1 cellular context compared by ENCODE assay signal in the genomic region with DNA sequence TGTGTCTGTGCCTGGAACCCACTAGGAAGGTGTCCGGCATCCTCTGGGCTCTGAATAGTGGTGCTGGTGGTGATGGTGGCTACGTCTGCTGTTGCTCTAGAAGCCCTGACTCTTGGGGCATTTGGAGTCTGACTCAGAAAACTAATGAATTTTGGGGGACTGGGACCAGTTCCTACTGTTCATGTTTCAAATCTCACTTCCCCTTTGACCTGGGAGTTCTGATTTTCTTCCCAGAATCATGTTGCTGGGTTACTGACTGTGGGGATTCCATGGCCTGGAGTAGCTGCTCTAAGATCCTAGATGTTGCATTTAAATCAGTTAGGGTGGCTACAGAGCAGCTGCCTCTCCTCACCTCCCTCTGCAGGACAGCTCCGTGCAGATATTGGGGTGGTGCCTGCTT.
A peak's percentile ranks its signal among the peaks of the same experiment; 100 is the strongest.
TF ChIP-seq lines count a peak whose summit lies in the region.

No MANE protein-coding gene starts in this region.

TF ChIP-seq in GM12878, 131 proteins besides CTCF, POLR2A, EP300 and RAD21:
- TF ChIP-seq SPI1 (IDR thresholded peaks at IDR 0.05; ENCODE audit: borderline replicate concordance, insufficient read depth, low read depth, low read length) (peak; percentile 89), DPF2 (IDR thresholded peaks at IDR 0.05) (peak; percentile 41), SRF (IDR thresholded peaks at IDR 0.05; ENCODE audit: low read depth in 2 of 2, low read length in 2 of 2) (0 out of 4 replicates have a peak, but pooled peaks of 1 of the 2 experiments have one; percentile 39), IKZF1 (conservative IDR thresholded peaks at IDR 0.05) (peak; percentile 66; the same call in 1 of the 2 replicates), IKZF2 (IDR thresholded peaks at IDR 0.05) (peak; percentile 61 to 70; a peak in 3 of 4 replicates), MEF2A (IDR thresholded peaks at IDR 0.05; ENCODE audit: insufficient read depth, low read depth, low read length) (no peak), ETV6 (conservative IDR thresholded peaks at IDR 0.05 in 1 of 2, IDR thresholded peaks at IDR 0.05 in 1 of 2; ENCODE audit: borderline replicate concordance in 1 of 2, low read depth in 1 of 2) (no peak), MYB (IDR thresholded peaks at IDR 0.05; ENCODE audit: borderline replicate concordance, low read depth, low read length) (no peak), EED (IDR thresholded peaks at IDR 0.05; ENCODE audit: low read depth) (peak; percentile 43; the same call in 1 of the 2 replicates), RUNX3 (IDR thresholded peaks at IDR 0.05; ENCODE audit: low read length) (peak; percentile 16; the same call in 1 of the 2 replicates), NR2F1 (conservative IDR thresholded peaks at IDR 0.05) (peak; percentile 41; the same call in 1 of the 2 replicates), MTA2 (IDR thresholded peaks at IDR 0.05; ENCODE audit: low read depth) (0 out of 2 replicates have a peak, but pooled peaks have one; percentile 24)
- TF ChIP-seq, protein P1, sequence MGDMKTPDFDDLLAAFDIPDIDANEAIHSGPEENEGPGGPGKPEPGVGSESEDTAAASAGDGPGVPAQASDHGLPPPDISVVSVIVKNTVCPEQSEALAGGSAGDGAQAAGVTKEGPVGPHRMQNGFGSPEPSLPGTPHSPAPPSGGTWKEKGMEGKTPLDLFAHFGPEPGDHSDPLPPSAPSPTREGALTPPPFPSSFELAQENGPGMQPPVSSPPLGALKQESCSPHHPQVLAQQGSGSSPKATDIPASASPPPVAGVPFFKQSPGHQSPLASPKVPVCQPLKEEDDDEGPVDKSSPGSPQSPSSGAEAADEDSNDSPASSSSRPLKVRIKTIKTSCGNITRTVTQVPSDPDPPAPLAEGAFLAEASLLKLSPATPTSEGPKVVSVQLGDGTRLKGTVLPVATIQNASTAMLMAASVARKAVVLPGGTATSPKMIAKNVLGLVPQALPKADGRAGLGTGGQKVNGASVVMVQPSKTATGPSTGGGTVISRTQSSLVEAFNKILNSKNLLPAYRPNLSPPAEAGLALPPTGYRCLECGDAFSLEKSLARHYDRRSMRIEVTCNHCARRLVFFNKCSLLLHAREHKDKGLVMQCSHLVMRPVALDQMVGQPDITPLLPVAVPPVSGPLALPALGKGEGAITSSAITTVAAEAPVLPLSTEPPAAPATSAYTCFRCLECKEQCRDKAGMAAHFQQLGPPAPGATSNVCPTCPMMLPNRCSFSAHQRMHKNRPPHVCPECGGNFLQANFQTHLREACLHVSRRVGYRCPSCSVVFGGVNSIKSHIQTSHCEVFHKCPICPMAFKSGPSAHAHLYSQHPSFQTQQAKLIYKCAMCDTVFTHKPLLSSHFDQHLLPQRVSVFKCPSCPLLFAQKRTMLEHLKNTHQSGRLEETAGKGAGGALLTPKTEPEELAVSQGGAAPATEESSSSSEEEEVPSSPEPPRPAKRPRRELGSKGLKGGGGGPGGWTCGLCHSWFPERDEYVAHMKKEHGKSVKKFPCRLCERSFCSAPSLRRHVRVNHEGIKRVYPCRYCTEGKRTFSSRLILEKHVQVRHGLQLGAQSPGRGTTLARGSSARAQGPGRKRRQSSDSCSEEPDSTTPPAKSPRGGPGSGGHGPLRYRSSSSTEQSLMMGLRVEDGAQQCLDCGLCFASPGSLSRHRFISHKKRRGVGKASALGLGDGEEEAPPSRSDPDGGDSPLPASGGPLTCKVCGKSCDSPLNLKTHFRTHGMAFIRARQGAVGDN (IDR thresholded peaks at IDR 0.05): peak; percentile 41; the same call in 1 of the 2 replicates
- TF ChIP-seq, protein P2, sequence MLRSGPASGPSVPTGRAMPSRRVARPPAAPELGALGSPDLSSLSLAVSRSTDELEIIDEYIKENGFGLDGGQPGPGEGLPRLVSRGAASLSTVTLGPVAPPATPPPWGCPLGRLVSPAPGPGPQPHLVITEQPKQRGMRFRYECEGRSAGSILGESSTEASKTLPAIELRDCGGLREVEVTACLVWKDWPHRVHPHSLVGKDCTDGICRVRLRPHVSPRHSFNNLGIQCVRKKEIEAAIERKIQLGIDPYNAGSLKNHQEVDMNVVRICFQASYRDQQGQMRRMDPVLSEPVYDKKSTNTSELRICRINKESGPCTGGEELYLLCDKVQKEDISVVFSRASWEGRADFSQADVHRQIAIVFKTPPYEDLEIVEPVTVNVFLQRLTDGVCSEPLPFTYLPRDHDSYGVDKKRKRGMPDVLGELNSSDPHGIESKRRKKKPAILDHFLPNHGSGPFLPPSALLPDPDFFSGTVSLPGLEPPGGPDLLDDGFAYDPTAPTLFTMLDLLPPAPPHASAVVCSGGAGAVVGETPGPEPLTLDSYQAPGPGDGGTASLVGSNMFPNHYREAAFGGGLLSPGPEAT (IDR thresholded peaks at IDR 0.05; ENCODE audit: low read depth): no peak
- TF ChIP-seq, protein P3, sequence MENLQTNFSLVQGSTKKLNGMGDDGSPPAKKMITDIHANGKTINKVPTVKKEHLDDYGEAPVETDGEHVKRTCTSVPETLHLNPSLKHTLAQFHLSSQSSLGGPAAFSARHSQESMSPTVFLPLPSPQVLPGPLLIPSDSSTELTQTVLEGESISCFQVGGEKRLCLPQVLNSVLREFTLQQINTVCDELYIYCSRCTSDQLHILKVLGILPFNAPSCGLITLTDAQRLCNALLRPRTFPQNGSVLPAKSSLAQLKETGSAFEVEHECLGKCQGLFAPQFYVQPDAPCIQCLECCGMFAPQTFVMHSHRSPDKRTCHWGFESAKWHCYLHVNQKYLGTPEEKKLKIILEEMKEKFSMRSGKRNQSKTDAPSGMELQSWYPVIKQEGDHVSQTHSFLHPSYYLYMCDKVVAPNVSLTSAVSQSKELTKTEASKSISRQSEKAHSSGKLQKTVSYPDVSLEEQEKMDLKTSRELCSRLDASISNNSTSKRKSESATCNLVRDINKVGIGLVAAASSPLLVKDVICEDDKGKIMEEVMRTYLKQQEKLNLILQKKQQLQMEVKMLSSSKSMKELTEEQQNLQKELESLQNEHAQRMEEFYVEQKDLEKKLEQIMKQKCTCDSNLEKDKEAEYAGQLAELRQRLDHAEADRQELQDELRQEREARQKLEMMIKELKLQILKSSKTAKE (IDR thresholded peaks at IDR 0.05; ENCODE audit: low read depth, poor library complexity, severe bottlenecking): no peak
- TF ChIP-seq, protein P4, sequence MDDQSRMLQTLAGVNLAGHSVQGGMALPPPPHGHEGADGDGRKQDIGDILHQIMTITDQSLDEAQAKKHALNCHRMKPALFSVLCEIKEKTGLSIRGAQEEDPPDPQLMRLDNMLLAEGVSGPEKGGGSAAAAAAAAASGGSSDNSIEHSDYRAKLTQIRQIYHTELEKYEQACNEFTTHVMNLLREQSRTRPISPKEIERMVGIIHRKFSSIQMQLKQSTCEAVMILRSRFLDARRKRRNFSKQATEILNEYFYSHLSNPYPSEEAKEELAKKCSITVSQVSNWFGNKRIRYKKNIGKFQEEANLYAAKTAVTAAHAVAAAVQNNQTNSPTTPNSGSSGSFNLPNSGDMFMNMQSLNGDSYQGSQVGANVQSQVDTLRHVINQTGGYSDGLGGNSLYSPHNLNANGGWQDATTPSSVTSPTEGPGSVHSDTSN (IDR thresholded peaks at IDR 0.05; ENCODE audit: insufficient replicate concordance, low read depth, low read length): no peak
- TF ChIP-seq, protein P5, sequence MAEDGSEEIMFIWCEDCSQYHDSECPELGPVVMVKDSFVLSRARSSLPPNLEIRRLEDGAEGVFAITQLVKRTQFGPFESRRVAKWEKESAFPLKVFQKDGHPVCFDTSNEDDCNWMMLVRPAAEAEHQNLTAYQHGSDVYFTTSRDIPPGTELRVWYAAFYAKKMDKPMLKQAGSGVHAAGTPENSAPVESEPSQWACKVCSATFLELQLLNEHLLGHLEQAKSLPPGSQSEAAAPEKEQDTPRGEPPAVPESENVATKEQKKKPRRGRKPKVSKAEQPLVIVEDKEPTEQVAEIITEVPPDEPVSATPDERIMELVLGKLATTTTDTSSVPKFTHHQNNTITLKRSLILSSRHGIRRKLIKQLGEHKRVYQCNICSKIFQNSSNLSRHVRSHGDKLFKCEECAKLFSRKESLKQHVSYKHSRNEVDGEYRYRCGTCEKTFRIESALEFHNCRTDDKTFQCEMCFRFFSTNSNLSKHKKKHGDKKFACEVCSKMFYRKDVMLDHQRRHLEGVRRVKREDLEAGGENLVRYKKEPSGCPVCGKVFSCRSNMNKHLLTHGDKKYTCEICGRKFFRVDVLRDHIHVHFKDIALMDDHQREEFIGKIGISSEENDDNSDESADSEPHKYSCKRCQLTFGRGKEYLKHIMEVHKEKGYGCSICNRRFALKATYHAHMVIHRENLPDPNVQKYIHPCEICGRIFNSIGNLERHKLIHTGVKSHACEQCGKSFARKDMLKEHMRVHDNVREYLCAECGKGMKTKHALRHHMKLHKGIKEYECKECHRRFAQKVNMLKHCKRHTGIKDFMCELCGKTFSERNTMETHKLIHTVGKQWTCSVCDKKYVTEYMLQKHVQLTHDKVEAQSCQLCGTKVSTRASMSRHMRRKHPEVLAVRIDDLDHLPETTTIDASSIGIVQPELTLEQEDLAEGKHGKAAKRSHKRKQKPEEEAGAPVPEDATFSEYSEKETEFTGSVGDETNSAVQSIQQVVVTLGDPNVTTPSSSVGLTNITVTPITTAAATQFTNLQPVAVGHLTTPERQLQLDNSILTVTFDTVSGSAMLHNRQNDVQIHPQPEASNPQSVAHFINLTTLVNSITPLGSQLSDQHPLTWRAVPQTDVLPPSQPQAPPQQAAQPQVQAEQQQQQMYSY (CRISPR knock-in tag; IDR thresholded peaks at IDR 0.05): no peak
- TF ChIP-seq, protein P6, sequence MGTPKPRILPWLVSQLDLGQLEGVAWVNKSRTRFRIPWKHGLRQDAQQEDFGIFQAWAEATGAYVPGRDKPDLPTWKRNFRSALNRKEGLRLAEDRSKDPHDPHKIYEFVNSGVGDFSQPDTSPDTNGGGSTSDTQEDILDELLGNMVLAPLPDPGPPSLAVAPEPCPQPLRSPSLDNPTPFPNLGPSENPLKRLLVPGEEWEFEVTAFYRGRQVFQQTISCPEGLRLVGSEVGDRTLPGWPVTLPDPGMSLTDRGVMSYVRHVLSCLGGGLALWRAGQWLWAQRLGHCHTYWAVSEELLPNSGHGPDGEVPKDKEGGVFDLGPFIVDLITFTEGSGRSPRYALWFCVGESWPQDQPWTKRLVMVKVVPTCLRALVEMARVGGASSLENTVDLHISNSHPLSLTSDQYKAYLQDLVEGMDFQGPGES (IDR thresholded peaks at IDR 0.05): no peak
- TF ChIP-seq, protein P7, sequence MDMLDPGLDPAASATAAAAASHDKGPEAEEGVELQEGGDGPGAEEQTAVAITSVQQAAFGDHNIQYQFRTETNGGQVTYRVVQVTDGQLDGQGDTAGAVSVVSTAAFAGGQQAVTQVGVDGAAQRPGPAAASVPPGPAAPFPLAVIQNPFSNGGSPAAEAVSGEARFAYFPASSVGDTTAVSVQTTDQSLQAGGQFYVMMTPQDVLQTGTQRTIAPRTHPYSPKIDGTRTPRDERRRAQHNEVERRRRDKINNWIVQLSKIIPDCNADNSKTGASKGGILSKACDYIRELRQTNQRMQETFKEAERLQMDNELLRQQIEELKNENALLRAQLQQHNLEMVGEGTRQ (IDR thresholded peaks at IDR 0.05; ENCODE audit: borderline replicate concordance, low read depth, low read length): no peak
TF ChIP-seq in GM12878: peak in this region for 10.
